ENCODE assay signal across 9 cellular contexts in genomic region chr12:44835641-44836379, GRCh38. TPM values are rescaled to one million over a fixed set of nuclear protein-coding genes. Genes with fewer than 3 reads are reported as not detected.
DNase-seq lines count a peak whose midpoint lies in the region; ATAC-seq and TF ChIP-seq lines count a peak whose summit lies in the region.
"Had no signal": no experiment of that assay in that cellular context is flagged by ENCODE, and none has a peak within 500 bp of the region (broad histone marks: within the 10 kb centered on the region; RNA-seq: fewer than 3 reads in every experiment).

No MANE protein-coding gene starts in this region.

- H3K4me3 ChIP-seq in vagina (no peak overlapping the region), esophagus muscularis mucosa (no peak overlapping the region)

- H3K9me3 Mint-ChIP-seq in natural killer cell treated with Interleukin-12 subunit alpha and Interleukin-12 subunit beta and Interleukin-15 and Interleukin-18, amount 100 ng/mL, for 72 hours = no peaks in the 10 kb centered on the region
- peaks cover 0 to 2% of the 10 kb centered on the region in 2 donors for H3K9me3 Mint-ChIP-seq in natural killer cell
- H3K9me3 Mint-ChIP-seq in activated T-helper 17 cell treated with anti-CD3 and anti-CD28 coated beads, Interleukin-2, amount 50 U/mL, for 72 hours = no peaks in the 10 kb centered on the region

- peak overlapping the region in 1 of 2 donors; percentile 5 for H3K27ac Mint-ChIP-seq in natural killer cell treated with Interleukin-12 subunit alpha and Interleukin-12 subunit beta and Interleukin-15 and Interleukin-18, amount 100 ng/mL, for 72 hours
- no peak overlapping the region for H3K27ac Mint-ChIP-seq in natural killer cell
- H3K27ac Mint-ChIP-seq in activated T-helper 17 cell treated with anti-CD3 and anti-CD28 coated beads, Interleukin-2, amount 50 U/mL, for 72 hours = peak overlapping the region; percentile 73

- no peaks in the 10 kb centered on the region for H3K36me3 Mint-ChIP-seq in natural killer cell treated with Interleukin-12 subunit alpha and Interleukin-12 subunit beta and Interleukin-15 and Interleukin-18, amount 100 ng/mL, for 72 hours
- no peaks in the 10 kb centered on the region for H3K36me3 Mint-ChIP-seq in natural killer cell
- H3K36me3 Mint-ChIP-seq in activated T-helper 17 cell treated with anti-CD3 and anti-CD28 coated beads, Interleukin-2, amount 50 U/mL, for 72 hours (ENCODE audit: low read depth) = no peaks in the 10 kb centered on the region

- H3K36me3 ChIP-seq in vagina (no peaks in the 10 kb centered on the region), esophagus muscularis mucosa (no peaks in the 10 kb centered on the region)

- ATAC-seq in natural killer cell treated with Interleukin-12 subunit alpha and Interleukin-12 subunit beta and Interleukin-15 and Interleukin-18, amount 100 ng/mL, for 72 hours = peak; percentile 20
- ATAC-seq in natural killer cell (no peak), GM21526 (IDR thresholded peaks at IDR 0.05; ENCODE audit: low FRiP score, unreplicated experiment) (no peak)
- peak; percentile 91 for ATAC-seq in activated T-helper 17 cell treated with anti-CD3 and anti-CD28 coated beads, Interleukin-2, amount 50 U/mL, for 72 hours (replicated peaks)

- H3K4me1 Mint-ChIP-seq in natural killer cell treated with Interleukin-12 subunit alpha and Interleukin-12 subunit beta and Interleukin-15 and Interleukin-18, amount 100 ng/mL, for 72 hours (ENCODE audit: low read depth in 2 of 2) = peaks cover 0 to 3% of the 10 kb centered on the region in 2 donors
- peaks cover under 1 to 4% of the 10 kb centered on the region in 2 donors for H3K4me1 Mint-ChIP-seq in natural killer cell
- peaks cover 29% of the 10 kb centered on the region for H3K4me1 Mint-ChIP-seq in activated T-helper 17 cell treated with anti-CD3 and anti-CD28 coated beads, Interleukin-2, amount 50 U/mL, for 72 hours

- H3K27me3 ChIP-seq in vagina = no peaks in the 10 kb centered on the region
- H3K27me3 ChIP-seq in esophagus muscularis mucosa = no peaks in the 10 kb centered on the region

- intact Hi-C loops in natural killer cell (cut with micrococcal nuclease) (no loop called here), head of caudate nucleus (cut with DNase I) (no loop called here), vagina (cut with DNase I) (no loop called here), esophagus muscularis mucosa (cut with DNase I) (no loop called here)

- TF ChIP-seq POLR2A in vagina (IDR thresholded peaks at IDR 0.05) = no peak
- TF ChIP-seq POLR2A in esophagus muscularis mucosa (IDR thresholded peaks at IDR 0.05; ENCODE audit: low read depth) = no peak

- no peak for TF ChIP-seq EP300 in esophagus muscularis mucosa (IDR thresholded peaks at IDR 0.05)

- DNase-seq in natural killer cell treated with Interleukin-12 subunit alpha and Interleukin-12 subunit beta and Interleukin-15 and Interleukin-18, amount 100 ng/mL, for 72 hours (ENCODE audit: low spot score) = no peak
- no peak for DNase-seq in natural killer cell
- peak in 31 of 42 donors; percentile 3 to 82 (median 42) for DNase-seq in head of caudate nucleus
- DNase-seq in vagina (ENCODE audit: extremely low spot score in 2 of 2) = no peak
- no peak for DNase-seq in NCI-H526 treated with DMSO at 0.1 percent for 48 hours (lab: John Stamatoyannopoulos, UW)
- no peak for DNase-seq in esophagus muscularis mucosa (ENCODE audit: extremely low spot score)
- DNase-seq: left cardiac atrium had no signal

- H3K27ac ChIP-seq in vagina (peak overlapping the region; percentile 33), esophagus muscularis mucosa (replicated peaks in 1 of 4) (no peak overlapping the region)

- no peaks in the 10 kb centered on the region for H3K9me3 ChIP-seq in vagina
- H3K9me3 ChIP-seq in esophagus muscularis mucosa = no peaks in the 10 kb centered on the region

- 67% methylated on average over 5 of the region's 5 CpGs for WGBS in esophagus muscularis mucosa

- TF ChIP-seq CTCF in natural killer cell (IDR thresholded peaks at IDR 0.05) (no peak), vagina (IDR thresholded peaks at IDR 0.05) (no peak), esophagus muscularis mucosa (IDR thresholded peaks at IDR 0.05) (no peak)

- H3K4me1 ChIP-seq in vagina (no peaks in the 10 kb centered on the region), esophagus muscularis mucosa (no peaks in the 10 kb centered on the region)

- no peak overlapping the region for H3K4me3 Mint-ChIP-seq in natural killer cell treated with Interleukin-12 subunit alpha and Interleukin-12 subunit beta and Interleukin-15 and Interleukin-18, amount 100 ng/mL, for 72 hours
- H3K4me3 Mint-ChIP-seq in natural killer cell = no peak overlapping the region
- H3K4me3 Mint-ChIP-seq in activated T-helper 17 cell treated with anti-CD3 and anti-CD28 coated beads, Interleukin-2, amount 50 U/mL, for 72 hours = peak overlapping the region; percentile 65

- peaks cover 0 to 2% of the 10 kb centered on the region in 2 donors for H3K27me3 Mint-ChIP-seq in natural killer cell treated with Interleukin-12 subunit alpha and Interleukin-12 subunit beta and Interleukin-15 and Interleukin-18, amount 100 ng/mL, for 72 hours
- H3K27me3 Mint-ChIP-seq in natural killer cell (ENCODE audit: low read depth in 2 of 2) = no peaks in the 10 kb centered on the region
- H3K27me3 Mint-ChIP-seq in activated T-helper 17 cell treated with anti-CD3 and anti-CD28 coated beads, Interleukin-2, amount 50 U/mL, for 72 hours = no peaks in the 10 kb centered on the region

RNA-seq across cellular contexts. Expression of gene NELL2, which starts 40.3 kb away (rescaled TPM):
- 1 to 10 TPM; 1.6 to 2.6 TPM for total RNA-seq in natural killer cell treated with Interleukin-12 subunit alpha and Interleukin-12 subunit beta and Interleukin-15 and Interleukin-18, amount 100 ng/mL, for 72 hours
- 10 to 100 TPM in 2 of 3 donors, 1 to 10 TPM in 1; 5.8 to 15.3 (median 14.0) TPM for total RNA-seq in natural killer cell
- total RNA-seq in activated T-helper 17 cell treated with anti-CD3 and anti-CD28 coated beads, Interleukin-2, amount 50 U/mL, for 72 hours = 100 to 1,000 TPM in 1 of 2 donors, 10 to 100 TPM in 1; 12.8 to 106 TPM
- total RNA-seq in vagina = 16.9 TPM
- 1 to 10 TPM in 3 of 4 donors, under 1 TPM in 1; 0.42 to 5.8 (median 3.3) TPM for total RNA-seq in esophagus muscularis mucosa

Comparison
In these comparisons a context has a peak if more than half of its experiments do, and no peak if none do; other contexts are left out.
1. ATAC-seq: peak in natural killer cell treated with Interleukin-12 subunit alpha and Interleukin-12 subunit beta and Interleukin-15 and Interleukin-18, amount 100 ng/mL, for 72 hours (2 of 2) and activated T-helper 17 cell treated with anti-CD3 and anti-CD28 coated beads, Interleukin-2, amount 50 U/mL, for 72 hours (single experiment); none in natural killer cell (0 of 3) and GM21526 (single experiment).
2. DNase-seq: peak in head of caudate nucleus (31 of 42); none in natural killer cell treated with Interleukin-12 subunit alpha and Interleukin-12 subunit beta and Interleukin-15 and Interleukin-18, amount 100 ng/mL, for 72 hours (single experiment), natural killer cell (single experiment), vagina (0 of 2), NCI-H526 treated with DMSO at 0.1 percent for 48 hours (single experiment) and esophagus muscularis mucosa (single experiment).